In genomic region chr7:7438851-7439250, GRCh38 we compare ENCODE assay signal across 7 cellular contexts.
DNase-seq lines count a peak whose midpoint lies in the region; ATAC-seq lines count a peak whose summit lies in the region.

No MANE protein-coding gene starts in this region.

- peak overlapping the region; percentile 73 for H2AFZ ChIP-seq in GM23248

- H3K4me3 Mint-ChIP-seq in T-cell, result no peak overlapping the region

- peaks cover 17% of the 10 kb centered on the region for H3F3A ChIP-seq in GM23248 (ENCODE audit: insufficient read depth)

- H3K4me2 ChIP-seq in GM23248 (ENCODE audit: unreplicated experiment), result peak overlapping the region; percentile 79

- peak overlapping the region; percentile 78 for H3K27ac ChIP-seq in GM23248
- H3K27ac ChIP-seq in epithelial cell of prostate, result peak overlapping the region; percentile 75

- DNase-seq in GM23248, result peak; percentile 99
- peak; percentile 69 for DNase-seq in NCI-H748 (lab: John Stamatoyannopoulos, UW; ENCODE audit: unreplicated experiment)
- peak; percentile 96 for DNase-seq in epithelial cell of prostate (ENCODE audit: low read depth, low spot score)
- peak; percentile 95 for DNase-seq in renal cortical epithelial cell (ENCODE audit: low read depth)
- no peak for DNase-seq in T-cell
- no peak for DNase-seq in middle frontal gyrus (ENCODE audit: extremely low spot score, low spot score)

- peaks cover 0 to 3% of the 10 kb centered on the region in 2 donors for H3K27me3 Mint-ChIP-seq in T-cell

- peaks cover 25% of the 10 kb centered on the region for H3K4me1 ChIP-seq in GM23248 (ENCODE audit: insufficient read depth)

- H3K36me3 ChIP-seq in GM23248 (ENCODE audit: low read depth), result no peaks in the 10 kb centered on the region

- H3K9ac ChIP-seq in GM23248, result 0 out of 2 replicates have a peak overlapping the region, but pooled peaks have one; percentile 24

- no peaks in the 10 kb centered on the region for H4K20me1 ChIP-seq in GM23248 (ENCODE audit: insufficient read depth)

- POLR2A ChIA-PET in T-cell (lab: Charles Lee), result no interaction called here

- H3K79me2 ChIP-seq in GM23248 (ENCODE audit: insufficient read depth), result no peaks in the 10 kb centered on the region

- no peaks in the 10 kb centered on the region for H3K27me3 ChIP-seq in GM23248 (replicated peaks; ENCODE audit: insufficient read depth)

- CTCF ChIA-PET in T-cell (lab: Charles Lee), result no interaction called here

- H3K27ac Mint-ChIP-seq in T-cell, result no peak overlapping the region

- peak overlapping the region; percentile 13; the same call in 1 of the 2 replicates for H3K4me3 ChIP-seq in GM23248

- in situ Hi-C loops in GM23248 (cut with MboI), result no loop called here

- H3K9me2 ChIP-seq in GM23248 (ENCODE audit: insufficient read depth), result no peaks in the 10 kb centered on the region

- no peaks in the 10 kb centered on the region for H3K9me3 ChIP-seq in GM23248 (ENCODE audit: low read depth)

- H3K9me3 Mint-ChIP-seq in T-cell, result no peaks in the 10 kb centered on the region

- ATAC-seq in GM21526 (IDR thresholded peaks at IDR 0.05; ENCODE audit: low FRiP score, unreplicated experiment), result no peak
- no peak for ATAC-seq in T-cell (replicated peaks in 1 of 4)

- no peaks in the 10 kb centered on the region for H3K36me3 Mint-ChIP-seq in T-cell

- peaks cover 7 to 8% (median 7%) of the 10 kb centered on the region in 3 donors for H3K4me1 Mint-ChIP-seq in T-cell

- WGBS in GM23248 (ENCODE audit: low coverage in 1 of 2, low lambda C conversion rate in 2 of 2, missing lambda C conversion rate in 2 of 2), 2 experiments, result 2 to 7% methylated on average over 5 of the region's 5 CpGs

Comparison
In these comparisons a context has a peak if more than half of its experiments do, and no peak if none do; other contexts are left out.
1. DNase-seq: peak in GM23248 (single experiment), NCI-H748 (single experiment), epithelial cell of prostate (single experiment) and renal cortical epithelial cell (single experiment); none in T-cell (0 of 34) and middle frontal gyrus (single experiment).